In genomic region chr11:65615950-65616574, GRCh38 we compare ENCODE assay signal across 8 cellular contexts. TPM values are rescaled to one million over a fixed set of nuclear protein-coding genes. Genes with fewer than 3 reads are reported as not detected.
A peak's percentile ranks its signal among the peaks of the same experiment; 100 is the strongest.
DNase-seq lines count a peak whose midpoint lies in the region; ATAC-seq and TF ChIP-seq lines count a peak whose summit lies in the region.

No MANE protein-coding gene starts in this region.

- H3K4me1 ChIP-seq in gastroesophageal sphincter: peaks cover 0 to 53% (median 34%) of the 10 kb centered on the region in 3 donors

- CTCF ChIA-PET in AG04449 (lab: Yijun Ruan, JAX): interaction anchor here (0.8 to 14.3 kb wide), 8 partner anchors 10 to 269 kb away, joined by 3 to 134 read pairs (median 6); partner anchors contain the start of gene KCNK7
- CTCF ChIA-PET in activated CD8-positive, alpha-beta T cell treated with anti-CD3 and anti-CD28 coated beads, Interleukin-2, amount 10 ng/mL, durations not matched to agents 7 days and 5 days (lab: Charles Lee): interaction anchor here (1.0 to 2.6 kb wide), 18 partner anchors 8 to 286 kb away, joined by 3 to 14 read pairs (median 6); partner anchors contain the start of genes AP5B1, EHBP1L1, FAM89B and SIPA1

- H3K9me3 Mint-ChIP-seq in activated CD8-positive, alpha-beta T cell treated with anti-CD3 and anti-CD28 coated beads, Interleukin-2, amount 10 ng/mL, durations not matched to agents 7 days and 5 days (ENCODE audit: insufficient read depth): no peaks in the 10 kb centered on the region
- H3K9me3 Mint-ChIP-seq in progenitor cell of endocrine pancreas (ENCODE audit: low read depth): no peaks in the 10 kb centered on the region

- peaks cover 0 to 51% of the 10 kb centered on the region in 2 donors for H3K36me3 ChIP-seq in gastroesophageal sphincter

- peak; percentile 10 for ATAC-seq in GM18511 (IDR thresholded peaks at IDR 0.05; ENCODE audit: unreplicated experiment)
- ATAC-seq in HG03432 (IDR thresholded peaks at IDR 0.05; ENCODE audit: unreplicated experiment): peak; percentile 2
- peak; percentile 0 for ATAC-seq in activated CD8-positive, alpha-beta T cell treated with anti-CD3 and anti-CD28 coated beads, Interleukin-2, amount 10 ng/mL, durations not matched to agents 7 days and 5 days
- ATAC-seq in gastroesophageal sphincter: no peak

- POLR2A ChIA-PET in AG04449 (lab: Yijun Ruan, JAX): interaction anchor here (0.7 to 1.5 kb wide), 9 partner anchors 9 to 242 kb away, joined by 3 to 9 read pairs (median 4); partner anchors contain the start of genes NEAT1 and SIPA1
- POLR2A ChIA-PET in activated CD8-positive, alpha-beta T cell treated with anti-CD3 and anti-CD28 coated beads, Interleukin-2, amount 10 ng/mL, durations not matched to agents 7 days and 5 days (lab: Charles Lee): interaction anchor here (0.5 to 2.5 kb wide), 15 partner anchors 16 to 275 kb away, joined by 3 to 24 read pairs (median 4); partner anchors contain the start of genes CCDC85B, MALAT1 and SIPA1

- peaks cover 38% of the 10 kb centered on the region for H3K4me1 Mint-ChIP-seq in activated CD8-positive, alpha-beta T cell treated with anti-CD3 and anti-CD28 coated beads, Interleukin-2, amount 10 ng/mL, durations not matched to agents 7 days and 5 days (ENCODE audit: low read depth)
- H3K4me1 Mint-ChIP-seq in progenitor cell of endocrine pancreas (ENCODE audit: low read depth): peaks cover 17% of the 10 kb centered on the region

- peaks cover 31% of the 10 kb centered on the region for H3K36me3 Mint-ChIP-seq in activated CD8-positive, alpha-beta T cell treated with anti-CD3 and anti-CD28 coated beads, Interleukin-2, amount 10 ng/mL, durations not matched to agents 7 days and 5 days (ENCODE audit: low read depth)
- peaks cover 6% of the 10 kb centered on the region for H3K36me3 Mint-ChIP-seq in progenitor cell of endocrine pancreas (ENCODE audit: insufficient read depth)

- no peaks in the 10 kb centered on the region for H3K27me3 Mint-ChIP-seq in activated CD8-positive, alpha-beta T cell treated with anti-CD3 and anti-CD28 coated beads, Interleukin-2, amount 10 ng/mL, durations not matched to agents 7 days and 5 days (ENCODE audit: low read depth)
- H3K27me3 Mint-ChIP-seq in progenitor cell of endocrine pancreas: no peaks in the 10 kb centered on the region

- H3K4me3 Mint-ChIP-seq in activated CD8-positive, alpha-beta T cell treated with anti-CD3 and anti-CD28 coated beads, Interleukin-2, amount 10 ng/mL, durations not matched to agents 7 days and 5 days: peak overlapping the region; percentile 98
- H3K4me3 Mint-ChIP-seq in progenitor cell of endocrine pancreas (ENCODE audit: low read depth): peak overlapping the region; percentile 96

- DNase-seq in AG04449 (ENCODE audit: low read depth, low spot score) (no peak), progenitor cell of endocrine pancreas (ENCODE audit: low spot score, unreplicated experiment) (no peak), GF-D8 (lab: John Stamatoyannopoulos, UW) (no peak), DMS79 treated with DMSO at 0.1 percent for 48 hours (lab: John Stamatoyannopoulos, UW) (no peak)
- DNase-seq in activated CD8-positive, alpha-beta T cell treated with anti-CD3 and anti-CD28 coated beads, Interleukin-2, amount 10 ng/mL, durations not matched to agents 7 days and 5 days: no peak

- peak overlapping the region; percentile 90 for H3K4me3 ChIP-seq in AG04449 (ENCODE audit: low read depth, low read length)
- H3K4me3 ChIP-seq in gastroesophageal sphincter: peak overlapping the region; percentile 86 to 99

- peak overlapping the region; percentile 83 to 95 (median 92) for H3K27ac ChIP-seq in gastroesophageal sphincter

- H3K9me3 ChIP-seq in gastroesophageal sphincter: no peaks in the 10 kb centered on the region

- no peaks in the 10 kb centered on the region for H3K27me3 ChIP-seq in gastroesophageal sphincter

- TF ChIP-seq POLR2A in gastroesophageal sphincter (IDR thresholded peaks at IDR 0.05): no peak

- 0% methylated on average over 4 of the region's 50 CpGs; no CpG with 5 or more reads in 1 of the 2 donors for WGBS in gastroesophageal sphincter (ENCODE audit: low coverage in 1 of 2), 2 donors

- H3K27ac Mint-ChIP-seq in activated CD8-positive, alpha-beta T cell treated with anti-CD3 and anti-CD28 coated beads, Interleukin-2, amount 10 ng/mL, durations not matched to agents 7 days and 5 days: peak overlapping the region; percentile 97
- peak overlapping the region; percentile 95 for H3K27ac Mint-ChIP-seq in progenitor cell of endocrine pancreas

- TF ChIP-seq CTCF in AG04449 (IDR thresholded peaks at IDR 0.05; ENCODE audit: insufficient read depth, low read length, missing control alignments): no peak
- no peak for TF ChIP-seq CTCF in gastroesophageal sphincter (IDR thresholded peaks at IDR 0.05)
- TF ChIP-seq CTCF in progenitor cell of endocrine pancreas (IDR thresholded peaks at IDR 0.05; ENCODE audit: unreplicated experiment): no peak

- TF ChIP-seq EP300 in gastroesophageal sphincter (IDR thresholded peaks at IDR 0.05): no peak

RNA-seq across cellular contexts. Expression of gene PCNX3, which starts 0.5 kb away (rescaled TPM):
- total RNA-seq in activated CD8-positive, alpha-beta T cell treated with anti-CD3 and anti-CD28 coated beads, Interleukin-2, amount 10 ng/mL, durations not matched to agents 7 days and 5 days: 10 to 100 TPM; 50.1 to 54.8 TPM
- total RNA-seq in gastroesophageal sphincter: 10 to 100 TPM; 15.9 to 40.1 (median 19.3) TPM
- 59.5 and 66.0 TPM in 2 replicates for total RNA-seq in progenitor cell of endocrine pancreas

RNA-seq across cellular contexts. Expression of gene MAP3K11, which starts 2.0 kb away (rescaled TPM):
- 10 to 100 TPM; 56.7 to 66.5 TPM for total RNA-seq in activated CD8-positive, alpha-beta T cell treated with anti-CD3 and anti-CD28 coated beads, Interleukin-2, amount 10 ng/mL, durations not matched to agents 7 days and 5 days
- total RNA-seq in gastroesophageal sphincter: 10 to 100 TPM; 20.5 to 35.3 (median 28.0) TPM
- total RNA-seq in progenitor cell of endocrine pancreas: 61.4 and 63.8 TPM in 2 replicates

RNA-seq across cellular contexts. Expression of gene KCNK7, which starts 20.5 kb away (rescaled TPM):
- under 1 TPM; 0.95 to 0.99 TPM for total RNA-seq in activated CD8-positive, alpha-beta T cell treated with anti-CD3 and anti-CD28 coated beads, Interleukin-2, amount 10 ng/mL, durations not matched to agents 7 days and 5 days
- total RNA-seq in gastroesophageal sphincter: 1 to 10 TPM in 1 of 4 donors, under 1 TPM in 2, not detected in 1; 0.40 to 1.5 (median 0.93) TPM
- total RNA-seq in progenitor cell of endocrine pancreas: 0.95 and 1.7 TPM in 2 replicates

RNA-seq across cellular contexts. Expression of gene SIPA1, which starts 21.8 kb away (rescaled TPM):
- 100 to 1,000 TPM; 245 to 274 TPM for total RNA-seq in activated CD8-positive, alpha-beta T cell treated with anti-CD3 and anti-CD28 coated beads, Interleukin-2, amount 10 ng/mL, durations not matched to agents 7 days and 5 days
- total RNA-seq in gastroesophageal sphincter: 10 to 100 TPM; 32.9 to 45.0 (median 38.3) TPM
- 19.5 and 20.2 TPM in 2 replicates for total RNA-seq in progenitor cell of endocrine pancreas

RNA-seq across cellular contexts. Expression of gene EHBP1L1, which starts 40.2 kb away (rescaled TPM):
- total RNA-seq in activated CD8-positive, alpha-beta T cell treated with anti-CD3 and anti-CD28 coated beads, Interleukin-2, amount 10 ng/mL, durations not matched to agents 7 days and 5 days: 10 to 100 TPM; 94.4 to 95.3 TPM
- total RNA-seq in gastroesophageal sphincter: 100 to 1,000 TPM; 172 to 329 (median 202) TPM
- total RNA-seq in progenitor cell of endocrine pancreas: 13.0 and 15.2 TPM in 2 replicates
